ENCODE assay signal across 8 cellular contexts in genomic region chr6:144285798-144286502, GRCh38. TPM values are rescaled to one million over a fixed set of nuclear protein-coding genes. Genes with fewer than 3 reads are reported as not detected.
DNase-seq lines count a peak whose midpoint lies in the region; ATAC-seq and TF ChIP-seq lines count a peak whose summit lies in the region.

No MANE protein-coding gene starts in this region.

- DNase-seq in BJ (ENCODE audit: low read depth) = no peak
- DNase-seq in IMR-90 = peak; percentile 30
- DNase-seq in WTC11 (ENCODE audit: low spot score) = peak; percentile 63
- DNase-seq in dedifferentiated amniotic fluid mesenchymal stem cell (ENCODE audit: extremely low spot score) = peak; percentile 29
- peak; percentile 76 for DNase-seq in left colon
- DNase-seq in stimulated activated CD4-positive, alpha-beta T cell treated with anti-CD3 and anti-CD28 coated beads, Interleukin-1b, Interleukin-23, amount 100 ng/mL, for 48 hours = peak; percentile 17
- DNase-seq in DMS153 treated with DMSO at 0.1 percent for 48 hours (lab: John Stamatoyannopoulos, UW; ENCODE audit: unreplicated experiment) = no peak

- H3K56ac ChIP-seq in IMR-90 (ENCODE audit: extremely low read depth, insufficient read depth, low read length) = peak overlapping the region; percentile 75

- peaks cover 7% of the 10 kb centered on the region; the same call in 1 of the 2 replicates for H3K9me1 ChIP-seq in IMR-90 (ENCODE audit: insufficient read depth, low read length)

- H3K27me3 Mint-ChIP-seq in WTC11 (ENCODE audit: low read depth) = no peaks in the 10 kb centered on the region; the same call in 1 of the 2 replicates

- H4K91ac ChIP-seq in IMR-90 (ENCODE audit: insufficient read depth, low read depth, low read length) = peak overlapping the region; percentile 78

- H3K4me3 ChIP-seq in BJ (ENCODE audit: low read depth, low read length) (peak overlapping the region; percentile 74), IMR-90 (ENCODE audit: insufficient read depth, low read depth, low read length) (peak overlapping the region; percentile 67)

- peak overlapping the region; percentile 95 for H2AFZ ChIP-seq in IMR-90 (replicated peaks; ENCODE audit: low read length, poor library complexity)

- H3K4me2 ChIP-seq in IMR-90 (ENCODE audit: low read depth, low read length) = peak overlapping the region; percentile 80

- POLR2A ChIA-PET in BJ (lab: Charles Lee) = interaction anchor here (0.6 to 0.7 kb wide), 2 partner anchors 365 to 918 kb away, joined by 3 to 10 read pairs; no protein-coding TSS in a partner anchor
- POLR2A ChIA-PET in IMR-90 (lab: Charles Lee; ENCODE audit: unreplicated experiment) = interaction anchor here (0.6 kb wide), 2 partner anchors 55 to 130 kb away, joined by 3 read pairs; no protein-coding TSS in a partner anchor
- POLR2A ChIA-PET in WTC11 (lab: Charles Lee) = interaction anchor here (0.6 to 2.5 kb wide), 10 partner anchors 20 to 450 kb away, joined by 3 to 13 read pairs (median 4); no protein-coding TSS in a partner anchor

- no peak for TF ChIP-seq POLR2A in IMR-90 (IDR thresholded peaks at IDR 0.05; ENCODE audit: low read depth, low read length)

- peak overlapping the region; percentile 85 for H3K14ac ChIP-seq in IMR-90 (replicated peaks; ENCODE audit: low read depth, low read length)

- peak overlapping the region; percentile 80; the same call in 1 of the 2 replicates for H3K23ac ChIP-seq in IMR-90 (ENCODE audit: low read depth, low read length)

- dilution Hi-C loops in IMR-90 (cut with HindIII; ENCODE audit: low sequenced_read_pairs, unreplicated experiment) = no loop called here

- H3K36me3 ChIP-seq in BJ (ENCODE audit: control insufficient read depth, insufficient read depth, low read length) (no peaks in the 10 kb centered on the region), IMR-90 (ENCODE audit: control insufficient read depth, insufficient read depth, low read length) (no peaks in the 10 kb centered on the region)

- peak overlapping the region; percentile 84 for H3K27ac ChIP-seq in IMR-90 (ENCODE audit: insufficient read depth, low read length)

- no peak overlapping the region for H2BK20ac ChIP-seq in IMR-90 (ENCODE audit: low read depth, low read length)

- H3K36me3 Mint-ChIP-seq in WTC11 = peaks cover 3% of the 10 kb centered on the region; the same call in 1 of the 2 replicates

- no peaks in the 10 kb centered on the region for H3K27me3 ChIP-seq in BJ (ENCODE audit: control insufficient read depth, insufficient read depth, low read length)
- H3K27me3 ChIP-seq in IMR-90 (ENCODE audit: control insufficient read depth, insufficient read depth, low read length) = no peaks in the 10 kb centered on the region

- H3K4me3 Mint-ChIP-seq in WTC11 = peak overlapping the region; percentile 100

- TF ChIP-seq CTCF in BJ (IDR thresholded peaks at IDR 0.05; ENCODE audit: insufficient read depth, low read depth, low read length) = no peak
- no peak for TF ChIP-seq CTCF in IMR-90 (conservative IDR thresholded peaks at IDR 0.05; ENCODE audit: low read depth, low read length)
- TF ChIP-seq CTCF in WTC11 (IDR thresholded peaks at IDR 0.05) = no peak

- BruUV-seq in IMR-90 (replicated peaks; lab: Mats Ljungman, UMichigan) = no TSS peak

- H3K4me1 Mint-ChIP-seq in WTC11 = peaks cover 28% of the 10 kb centered on the region

- 0% methylated on average over 7 of the region's 51 CpGs; no CpG with 5 or more reads in 1 of the 2 experiments for WGBS in IMR-90 (ENCODE audit: extremely low coverage in 2 of 2, insufficient read length in 1 of 2), 2 experiments

- peak overlapping the region; percentile 49; the same call in 1 of the 2 replicates for H2AK5ac ChIP-seq in IMR-90 (ENCODE audit: low read depth, low read length)

- H3K9me3 ChIP-seq in IMR-90 (ENCODE audit: control insufficient read depth, insufficient read depth, low read length) = no peaks in the 10 kb centered on the region

- H3K9ac ChIP-seq in IMR-90 (ENCODE audit: low read depth, low read length) = peak overlapping the region; percentile 87

- no peaks in the 10 kb centered on the region for H3K9me3 Mint-ChIP-seq in WTC11

- peak overlapping the region; percentile 96 for H3K27ac Mint-ChIP-seq in WTC11

- peak overlapping the region; percentile 52 for H4K5ac ChIP-seq in IMR-90 (ENCODE audit: low read depth, low read length)

- H2AK9ac ChIP-seq in IMR-90 (replicated peaks; ENCODE audit: low read depth, low read length, poor library complexity) = peak overlapping the region; percentile 90

- peak overlapping the region; percentile 89 for H3K4ac ChIP-seq in IMR-90 (ENCODE audit: low read depth, low read length)

- H2BK120ac ChIP-seq in IMR-90 (ENCODE audit: low read depth, low read length) = peak overlapping the region; percentile 73

- ATAC-seq in GM19438 (IDR thresholded peaks at IDR 0.05; ENCODE audit: low read depth, unreplicated experiment) = peak; percentile 47
- peak; percentile 36 for ATAC-seq in IMR-90 (ENCODE audit: low read depth)
- peak; percentile 18 for ATAC-seq in WTC11
- ATAC-seq in left colon = peak; percentile 67

- TF ChIP-seq RAD21 in IMR-90 (IDR thresholded peaks at IDR 0.05; ENCODE audit: low read length) = no peak

- no peaks in the 10 kb centered on the region; the same call in 1 of the 2 replicates for H3K4me1 ChIP-seq in IMR-90 (ENCODE audit: control insufficient read depth, insufficient read depth, low read length)

- peak overlapping the region; percentile 16 for H3K18ac ChIP-seq in IMR-90 (ENCODE audit: low read depth, low read length)

- intact Hi-C loops in IMR-90 (cut with micrococcal nuclease) (loop anchor here (1.0 to 5.0 kb wide), 4 partner anchors 70 to 261 kb away; no protein-coding TSS in a partner anchor), left colon (cut with DNase I, micrococcal nuclease) (no loop called here)

- H4K20me1 ChIP-seq in IMR-90 (ENCODE audit: insufficient read depth, low read length) = peaks cover 6% of the 10 kb centered on the region; the same call in 1 of the 2 replicates

- in situ Hi-C loops in IMR-90 (cut with MboI; ENCODE audit: low sequenced_read_pairs) = loop anchor here (5.0 kb wide), 1 partner anchor 196 kb away; no protein-coding TSS in a partner anchor

- CTCF ChIA-PET in BJ (lab: Yijun Ruan, JAX) = interaction anchor here (0.9 to 2.2 kb wide), 8 partner anchors 17 to 196 kb away, joined by 3 to 10 read pairs (median 4); no protein-coding TSS in a partner anchor
- CTCF ChIA-PET in IMR-90 (lab: Yijun Ruan, JAX) = interaction anchor here (1.1 kb wide), 1 partner anchor 20 kb away, joined by 4 read pairs; no protein-coding TSS in a partner anchor
- CTCF ChIA-PET in WTC11 (lab: Charles Lee) = interaction anchor here (0.7 to 2.5 kb wide), 7 partner anchors 19 to 298 kb away, joined by 3 to 23 read pairs (median 3); no protein-coding TSS in a partner anchor

- peaks cover 19 to 36% of the 10 kb centered on the region in 2 experiments for H3K79me1 ChIP-seq in IMR-90 (ENCODE audit: low read depth in 1 of 2, low read length in 2 of 2)

- peak overlapping the region; percentile 62 to 67; a peak in 3 of 4 replicates for H4K8ac ChIP-seq in IMR-90 (ENCODE audit: low read depth in 2 of 2, low read length in 2 of 2)

- peak overlapping the region; percentile 64; the same call in 1 of the 3 replicates for H2BK15ac ChIP-seq in IMR-90 (ENCODE audit: low read depth, low read length)

- peak overlapping the region; percentile 76 for H2BK5ac ChIP-seq in IMR-90 (ENCODE audit: low read depth, low read length, poor library complexity, severe bottlenecking)

TF ChIP-seq in IMR-90, 13 proteins besides CTCF, POLR2A, EP300 and RAD21:
- no peak for TF ChIP-seq RFX5 (IDR thresholded peaks at IDR 0.05; ENCODE audit: low read depth, low read length)
- peak; percentile 16; the same call in 1 of the 2 replicates for TF ChIP-seq MXI1 (IDR thresholded peaks at IDR 0.05; ENCODE audit: borderline replicate concordance, low read depth, low read length)

TF ChIP-seq in WTC11, 78 proteins besides CTCF, POLR2A, EP300 and RAD21 (continues in another document):
- TF ChIP-seq ZNF121 (CRISPR knock-in tag; IDR thresholded peaks at IDR 0.05) (no peak), STAT6 (CRISPR knock-in tag; conservative IDR thresholded peaks at IDR 0.05; ENCODE audit: low read depth) (0 out of 2 replicates have a peak, but pooled peaks have one; percentile 29), ZMAT4 (CRISPR knock-in tag; IDR thresholded peaks at IDR 0.05) (no peak)

RNA-seq across cellular contexts. Expression of gene UTRN, which starts 0.8 kb away (rescaled TPM):
- polyA plus RNA-seq in BJ (2011; rRNA removed) (25.6 and 33.2 TPM in 2 replicates), IMR-90 (2012; rRNA removed) (17.3 and 18.7 TPM in 2 replicates)
- polyA minus RNA-seq in BJ (2011; rRNA and poly(A)+ RNA removed) = 45.7 and 65.6 TPM in 2 replicates
- total RNA-seq in IMR-90 (2012; rRNA removed) (83.5 and 91.4 TPM in 2 replicates), WTC11 (2021) (125 to 127 TPM (median 125 TPM) in 3 replicates), left colon (10 to 100 TPM; 88.3 to 89.5 TPM)
- 6.6 and 11.2 TPM in 2 replicates for polyA plus RNA-seq in IMR-90 (2012; cell fraction: cytosol; rRNA removed)
- 11.9 and 27.9 TPM in 2 replicates for polyA plus RNA-seq in IMR-90 (2012; cell fraction: nucleus; rRNA removed; ENCODE audit: low replicate concordance)

Comparison
In these comparisons a context has a peak if more than half of its experiments do, and no peak if none do; other contexts are left out.
1. DNase-seq: peak in IMR-90 (single experiment), WTC11 (single experiment), dedifferentiated amniotic fluid mesenchymal stem cell (single experiment), left colon (2 of 2) and stimulated activated CD4-positive, alpha-beta T cell treated with anti-CD3 and anti-CD28 coated beads, Interleukin-1b, Interleukin-23, amount 100 ng/mL, for 48 hours (single experiment); none in BJ (single experiment) and DMS153 treated with DMSO at 0.1 percent for 48 hours (single experiment).
2. Peak in every context shown above with its lines, with median percentiles within 50 percentile points of each other: ATAC-seq.